ENCODE assay signal across 23 cellular contexts in the genomic region with DNA sequence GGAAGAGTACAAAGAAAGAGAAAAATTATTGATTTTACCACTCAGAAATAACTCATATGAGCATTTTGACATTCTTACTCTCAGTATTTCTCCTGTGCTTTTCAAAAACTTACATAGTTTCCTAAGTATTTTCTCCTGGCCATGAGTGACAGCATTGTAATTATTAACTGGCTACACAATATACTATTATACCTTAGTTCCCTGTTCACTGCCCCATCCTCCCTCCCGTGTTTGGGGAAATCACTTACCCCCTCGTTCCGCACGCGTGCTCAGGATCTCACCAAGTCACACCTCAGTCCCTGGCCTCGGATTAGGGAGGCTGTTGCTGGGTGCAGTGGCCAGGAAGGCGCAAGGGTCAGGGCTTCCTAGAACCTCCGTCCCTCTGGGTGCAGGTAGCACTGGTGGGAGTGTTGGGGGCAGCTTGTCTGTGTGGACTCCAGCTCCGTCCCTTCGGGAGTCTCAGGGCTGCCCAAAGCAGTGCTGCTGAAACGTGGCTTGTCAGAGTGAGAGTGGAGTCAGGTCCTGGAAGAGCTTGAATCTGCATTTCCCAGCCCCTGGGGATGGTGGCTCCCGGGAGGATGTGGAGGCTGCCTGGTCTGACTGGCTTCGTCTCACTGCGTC.
"Had no signal": no experiment of that assay in that cellular context is flagged by ENCODE, and none has a peak within 500 bp of the region (broad histone marks: within the 10 kb centered on the region; RNA-seq: fewer than 3 reads in every experiment).

No MANE protein-coding gene starts in this region.

- H3K9me3 ChIP-seq: breast epithelium, psoas muscle, tibial nerve had no signal

- H3K27me3 ChIP-seq: breast epithelium, tibial nerve had no signal

- DNase-seq: activated CD4-positive, alpha-beta T cell treated with anti-CD3 and anti-CD28 coated beads for 36 hours; activated CD4-positive, CD25-positive, alpha-beta regulatory T cell; activated CD8-positive, alpha-beta memory T cell treated with anti-CD3 and anti-CD28 coated beads, Interleukin-2, amount 10 ng/mL, durations not matched to agents 7 days and 5 days; activated CD8-positive, alpha-beta T cell treated with anti-CD3 and anti-CD28 coated beads, Interleukin-2, amount 10 ng/mL, durations not matched to agents 7 days and 5 days; activated naive CD8-positive, alpha-beta T cell treated with anti-CD3 and anti-CD28 coated beads, Interleukin-2, amount 50 U/mL, for 24 hours; activated T-cell treated with anti-CD3 and anti-CD28 coated beads, Interleukin-2, amount 50 U/mL, for 48 hours; amygdala; endodermal cell; foreskin fibroblast; head of caudate nucleus; hippocampal formation; immature natural killer cell; naive thymus-derived CD4-positive, alpha-beta T cell; nucleus accumbens; psoas muscle; stimulated activated CD4-positive, alpha-beta T cell treated with anti-CD3 and anti-CD28 coated beads, Interleukin-15, amount 100 ng/mL, for 24 hours; stimulated activated CD4-positive, alpha-beta T cell treated with anti-CD3 and anti-CD28 coated beads, Interleukin-2, amount 100 ng/mL, for 24 hours; stimulated activated naive CD4-positive, alpha-beta T cell; T-helper 1 cell had no signal

- H3K4me3 ChIP-seq: breast epithelium, psoas muscle, tibial nerve had no signal

- H3K9ac ChIP-seq: parathyroid adenoma had no signal

- H3K36me3 ChIP-seq: breast epithelium had no signal

- H3K27ac ChIP-seq: breast epithelium, parathyroid adenoma, psoas muscle, tibial nerve had no signal

- ATAC-seq: activated CD4-positive, alpha-beta T cell treated with anti-CD3 and anti-CD28 coated beads for 36 hours; activated CD8-positive, alpha-beta memory T cell treated with anti-CD3 and anti-CD28 coated beads, Interleukin-2, amount 10 ng/mL, durations not matched to agents 7 days and 5 days; activated CD8-positive, alpha-beta T cell treated with anti-CD3 and anti-CD28 coated beads, Interleukin-2, amount 10 ng/mL, durations not matched to agents 7 days and 5 days; activated naive CD8-positive, alpha-beta T cell treated with anti-CD3 and anti-CD28 coated beads, Interleukin-2, amount 50 U/mL, for 24 hours; esophagus mucosa; naive thymus-derived CD4-positive, alpha-beta T cell; psoas muscle had no signal

- H3K4me1 ChIP-seq: breast epithelium, parathyroid adenoma, psoas muscle, tibial nerve had no signal
